20 cellular contexts compared by ENCODE assay signal in the genomic region with DNA sequence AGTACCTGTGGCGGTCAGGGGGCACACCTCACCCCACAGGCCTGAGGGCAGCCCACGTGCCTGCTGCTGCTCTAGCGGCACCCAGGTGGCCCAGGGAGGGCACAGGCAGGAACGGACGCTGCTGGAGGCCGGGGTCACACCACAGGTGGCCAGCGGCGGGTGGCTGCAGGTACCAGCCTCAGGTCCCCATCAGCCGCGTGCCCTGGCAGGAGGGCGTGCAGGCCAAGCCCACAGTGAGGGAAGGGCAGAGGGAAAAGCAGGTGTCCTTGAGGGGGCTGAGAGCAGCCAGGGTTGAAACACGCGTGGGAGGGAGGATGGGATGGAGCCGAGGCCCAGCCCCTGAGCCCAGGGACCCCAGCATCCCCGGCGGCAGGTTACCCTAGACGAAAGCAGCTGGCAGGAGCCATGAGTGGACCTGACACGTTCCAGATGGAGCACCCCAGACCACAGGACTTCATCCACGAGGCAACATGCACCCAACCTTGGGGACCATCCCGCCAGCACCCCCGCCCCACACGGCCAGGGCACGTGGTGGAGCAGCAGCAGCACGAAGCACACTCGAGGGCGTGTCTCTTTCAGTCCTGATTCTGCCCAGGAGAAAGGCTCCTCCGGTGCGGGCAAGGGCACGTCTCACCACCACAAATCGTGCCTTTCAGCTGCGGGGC. TPM values are rescaled to one million over a fixed set of nuclear protein-coding genes. Genes with fewer than 3 reads are reported as not detected.
A peak's percentile ranks its signal among the peaks of the same experiment; 100 is the strongest.
DNase-seq lines count a peak whose midpoint lies in the region; ATAC-seq, FAIRE-seq and TF ChIP-seq lines count a peak whose summit lies in the region.
"Had no signal": no experiment of that assay in that cellular context is flagged by ENCODE, and none has a peak within 500 bp of the region (broad histone marks: within the 10 kb centered on the region; RNA-seq: fewer than 3 reads in every experiment).

No MANE protein-coding gene starts in this region.

- H3K36me3 ChIP-seq in suprapubic skin: no peaks in the 10 kb centered on the region

- H3K27ac ChIP-seq in suprapubic skin: no peak overlapping the region
- H3K27ac ChIP-seq: 22Rv1, C4-2B, HL-60 had no signal

- DNase-seq in activated CD4-positive, CD25-positive, alpha-beta regulatory T cell treated with anti-CD3 and anti-CD28 coated beads, Interleukin-2, amount 50 U/mL, for 72 hours: peak; percentile 26
- DNase-seq in activated B cell treated with CpG ODN at 0.5 μM for 24 hours (peak; percentile 12), left colon (peak; percentile 7 to 26), suprapubic skin (ENCODE audit: low spot score in 2 of 2) (peak; percentile 56 to 74), frontal cortex (ENCODE audit: low spot score in 2 of 2) (no peak), NCI-H2196 treated with DMSO at 0.1 percent for 48 hours (lab: John Stamatoyannopoulos, UW; ENCODE audit: unreplicated experiment) (no peak), dermis blood vessel endothelial cell (no peak)
- DNase-seq: activated CD4-positive, alpha-beta T cell treated with anti-CD3 and anti-CD28 coated beads for 48 hours; cortex of kidney; DMS79 treated with DMSO at 0.1 percent for 48 hours; KG1; NCI-H1105; NCI-H2227 treated with DMSO at 0.1 percent for 48 hours; NK-92 treated with Interleukin-12 subunit alpha and Interleukin-12 subunit beta, amount 100 ng/mL, for 24 hours had no signal

- intact Hi-C loops in activated B cell treated with CpG ODN at 0.5 μM for 24 hours (cut with micrococcal nuclease) (no loop called here), left colon (cut with DNase I, micrococcal nuclease) (no loop called here)

- no peaks in the 10 kb centered on the region for H3K27me3 Mint-ChIP-seq in activated B cell treated with CpG ODN at 0.5 μM for 24 hours

- H3K9me3 ChIP-seq in suprapubic skin: no peaks in the 10 kb centered on the region

- TF ChIP-seq CTCF in activated B cell treated with CpG ODN at 0.5 μM for 24 hours (IDR thresholded peaks at IDR 0.05) (no peak), suprapubic skin (IDR thresholded peaks at IDR 0.05) (no peak)

- H3K4me1 ChIP-seq in suprapubic skin: peaks cover 23% of the 10 kb centered on the region

- ATAC-seq in activated CD4-positive, CD25-positive, alpha-beta regulatory T cell treated with anti-CD3 and anti-CD28 coated beads, Interleukin-2, amount 50 U/mL, for 24 hours: no peak
- ATAC-seq in activated B cell treated with CpG ODN at 0.5 μM for 24 hours (ENCODE audit: low read depth) (no peak), left colon (no peak)

- H3K36me3 Mint-ChIP-seq in activated B cell treated with CpG ODN at 0.5 μM for 24 hours (ENCODE audit: low read depth): peaks cover 2% of the 10 kb centered on the region

- H3K27ac Mint-ChIP-seq in activated B cell treated with CpG ODN at 0.5 μM for 24 hours: no peak overlapping the region

- 89% methylated on average over 25 of the region's 31 CpGs for WGBS in suprapubic skin

- peaks cover 4% of the 10 kb centered on the region for H3K4me1 Mint-ChIP-seq in activated B cell treated with CpG ODN at 0.5 μM for 24 hours

- POLR2A ChIA-PET in activated B cell treated with CpG ODN at 0.5 μM for 24 hours (lab: Charles Lee): no interaction called here

- CTCF ChIA-PET in activated B cell treated with CpG ODN at 0.5 μM for 24 hours (lab: Charles Lee): no interaction called here

- no peak for TF ChIP-seq EP300 in suprapubic skin (IDR thresholded peaks at IDR 0.05)

- FAIRE-seq in frontal cortex (lab: Jason Lieb, UNC): no peak
- FAIRE-seq: astrocyte, keratinocyte had no signal

- no peaks in the 10 kb centered on the region for H3K27me3 ChIP-seq in suprapubic skin

- H3K9me3 Mint-ChIP-seq in activated B cell treated with CpG ODN at 0.5 μM for 24 hours: no peaks in the 10 kb centered on the region

- TF ChIP-seq POLR2A in suprapubic skin (IDR thresholded peaks at IDR 0.05): no peak

- no peak overlapping the region for H3K4me3 Mint-ChIP-seq in activated B cell treated with CpG ODN at 0.5 μM for 24 hours

- no peak overlapping the region for H3K4me3 ChIP-seq in suprapubic skin

RNA-seq across cellular contexts. Expression of a gene that starts 3.7 kb away (rescaled TPM):
- total RNA-seq in activated B cell treated with CpG ODN at 0.5 μM for 24 hours: 7.4 and 10.7 TPM in 2 replicates
- total RNA-seq in left colon: 10 to 100 TPM; 18.2 to 18.9 TPM
- 1 to 10 TPM; 7.0 to 9.8 (median 7.9) TPM for total RNA-seq in suprapubic skin
- 9.0 TPM for total RNA-seq in frontal cortex
- total RNA-seq in dermis blood vessel endothelial cell: 5.8 and 13.5 TPM in 2 replicates

Comparison
In these comparisons a context has a peak if more than half of its experiments do, and no peak if none do; other contexts are left out.
1. DNase-seq: peak in activated CD4-positive, CD25-positive, alpha-beta regulatory T cell treated with anti-CD3 and anti-CD28 coated beads, Interleukin-2, amount 50 U/mL, for 72 hours (single experiment), activated B cell treated with CpG ODN at 0.5 μM for 24 hours (single experiment), left colon (2 of 2) and suprapubic skin (2 of 2); none in frontal cortex (0 of 2), NCI-H2196 treated with DMSO at 0.1 percent for 48 hours (single experiment) and dermis blood vessel endothelial cell (single experiment).